ENCODE assay signal across 11 cellular contexts in genomic region chr2:46252891-46253659, GRCh38. TPM values are rescaled to one million over a fixed set of nuclear protein-coding genes. Genes with fewer than 3 reads are reported as not detected.
DNase-seq lines count a peak whose midpoint lies in the region; ATAC-seq and TF ChIP-seq lines count a peak whose summit lies in the region.
"Had no signal": no experiment of that assay in that cellular context is flagged by ENCODE, and none has a peak within 500 bp of the region (broad histone marks: within the 10 kb centered on the region; RNA-seq: fewer than 3 reads in every experiment).

No MANE protein-coding gene starts in this region.

- TF ChIP-seq CTCF in chondrocyte (IDR thresholded peaks at IDR 0.05) = no peak

- DNase-seq in EH (ENCODE audit: low read depth) (peak; percentile 46), NCI-H2171 treated with DMSO at 0.1 percent for 48 hours (lab: John Stamatoyannopoulos, UW) (peak; percentile 66), chondrocyte (ENCODE audit: low spot score) (no peak), kidney tubule cell (ENCODE audit: low spot score) (peak; percentile 23), left colon (no peak), NCI-H345 treated with DMSO at 0.1 percent for 48 hours (lab: John Stamatoyannopoulos, UW; ENCODE audit: unreplicated experiment) (no peak), hypothalamus (lab: John Stamatoyannopoulos, UW) (no peak)
- DNase-seq in activated naive CD4-positive, alpha-beta T cell treated with Interleukin-2 at 50 U/mL for 16 hours = no peak
- DNase-seq: colonic mucosa, NCI-H1048 had no signal

- H3K4me1 Mint-ChIP-seq in chondrocyte (ENCODE audit: low read depth) = peaks cover 25% of the 10 kb centered on the region

- H3K27me3 Mint-ChIP-seq in chondrocyte (ENCODE audit: low read depth) = no peaks in the 10 kb centered on the region

- intact Hi-C loops in left colon (cut with DNase I, micrococcal nuclease) = no loop called here

- peak overlapping the region; percentile 79 for H3K27ac Mint-ChIP-seq in chondrocyte (ENCODE audit: unreplicated experiment)
- H3K27ac Mint-ChIP-seq: natural killer cell treated with Interleukin-12 subunit alpha and Interleukin-12 subunit beta and Interleukin-15 and Interleukin-18, amount 100 ng/mL, for 72 hours had no signal

- H3K36me3 Mint-ChIP-seq in chondrocyte (ENCODE audit: low read depth) = no peaks in the 10 kb centered on the region
- H3K36me3 Mint-ChIP-seq: natural killer cell treated with Interleukin-12 subunit alpha and Interleukin-12 subunit beta and Interleukin-15 and Interleukin-18, amount 100 ng/mL, for 72 hours had no signal

- H3K9me3 Mint-ChIP-seq in chondrocyte (ENCODE audit: low read depth) = no peaks in the 10 kb centered on the region
- H3K9me3 Mint-ChIP-seq: natural killer cell treated with Interleukin-12 subunit alpha and Interleukin-12 subunit beta and Interleukin-15 and Interleukin-18, amount 100 ng/mL, for 72 hours had no signal

- H3K4me3 Mint-ChIP-seq in chondrocyte (ENCODE audit: unreplicated experiment) = no peak overlapping the region
- H3K4me3 Mint-ChIP-seq: natural killer cell treated with Interleukin-12 subunit alpha and Interleukin-12 subunit beta and Interleukin-15 and Interleukin-18, amount 100 ng/mL, for 72 hours had no signal

- no peak for ATAC-seq in left colon
- ATAC-seq: natural killer cell treated with Interleukin-12 subunit alpha and Interleukin-12 subunit beta and Interleukin-15 and Interleukin-18, amount 100 ng/mL, for 72 hours had no signal

RNA-seq across cellular contexts. Expression of gene EPAS1, which starts 44.1 kb away (rescaled TPM):
- total RNA-seq in chondrocyte (14.5 to 126 TPM (median 122 TPM) in 3 replicates), left colon (100 to 1,000 TPM; 155 to 226 TPM)

Comparison
In these comparisons a context has a peak if more than half of its experiments do, and no peak if none do; other contexts are left out.
1. DNase-seq: peak in EH (single experiment), NCI-H2171 treated with DMSO at 0.1 percent for 48 hours (single experiment) and kidney tubule cell (single experiment); none in chondrocyte (single experiment), activated naive CD4-positive, alpha-beta T cell treated with Interleukin-2 at 50 U/mL for 16 hours (single experiment), left colon (0 of 2), NCI-H345 treated with DMSO at 0.1 percent for 48 hours (single experiment) and hypothalamus (0 of 51).